In the genomic region with DNA sequence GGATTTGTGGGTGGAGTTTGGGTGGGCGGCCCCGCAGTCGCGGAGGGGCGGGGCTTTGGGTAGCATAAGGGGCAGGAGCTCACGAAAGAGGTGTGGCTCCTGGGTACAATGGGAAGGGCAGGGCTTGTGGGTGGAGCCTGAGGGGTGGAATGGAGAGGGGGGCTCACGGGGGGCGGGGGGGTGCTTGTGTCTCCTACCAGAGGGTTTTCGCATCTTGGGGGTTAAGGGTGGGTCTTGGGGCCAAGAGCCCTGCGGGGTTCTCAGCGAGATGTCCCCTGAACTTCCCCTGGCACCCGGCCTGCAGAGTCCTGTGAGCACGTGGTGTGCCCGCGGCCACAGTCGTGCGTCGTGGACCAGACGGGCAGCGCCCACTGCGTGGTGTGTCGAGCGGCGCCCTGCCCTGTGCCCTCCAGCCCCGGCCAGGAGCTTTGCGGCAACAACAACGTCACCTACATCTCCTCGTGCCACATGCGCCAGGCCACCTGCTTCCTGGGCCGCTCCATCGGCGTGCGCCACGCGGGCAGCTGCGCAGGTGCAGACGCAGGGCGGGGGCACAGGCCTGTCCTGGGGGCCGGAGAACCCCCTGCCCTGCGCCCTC, we compare ENCODE assay signal across 2 cellular contexts.
TF ChIP-seq lines count a peak whose summit lies in the region.

No MANE protein-coding gene starts in this region.

TF ChIP-seq in HEK293T, 16 proteins besides CTCF, POLR2A, EP300 and RAD21:
- TF ChIP-seq FOXK2 (IDR thresholded peaks at IDR 0.05) (no peak), BHLHE40 (IDR thresholded peaks at IDR 0.05; ENCODE audit: borderline replicate concordance) (no peak), HDGF (IDR thresholded peaks at IDR 0.05; ENCODE audit: borderline replicate concordance) (no peak), SUZ12 (IDR thresholded peaks at IDR 0.05) (no peak), FOXM1 (IDR thresholded peaks at IDR 0.05; ENCODE audit: borderline replicate concordance) (no peak), FOXA1 (IDR thresholded peaks at IDR 0.05) (no peak), NFRKB (IDR thresholded peaks at IDR 0.05) (no peak), CTBP1 (IDR thresholded peaks at IDR 0.05; ENCODE audit: borderline replicate concordance) (no peak), L3MBTL2 (conservative IDR thresholded peaks at IDR 0.05) (no peak), ELF4 (IDR thresholded peaks at IDR 0.05) (no peak), LEF1 (IDR thresholded peaks at IDR 0.05; ENCODE audit: borderline replicate concordance) (no peak), ZNF384 (IDR thresholded peaks at IDR 0.05) (no peak), ARNT (IDR thresholded peaks at IDR 0.05) (no peak), SP1 (IDR thresholded peaks at IDR 0.05) (no peak), TARDBP (IDR thresholded peaks at IDR 0.05) (no peak)
- TF ChIP-seq, protein P1, sequence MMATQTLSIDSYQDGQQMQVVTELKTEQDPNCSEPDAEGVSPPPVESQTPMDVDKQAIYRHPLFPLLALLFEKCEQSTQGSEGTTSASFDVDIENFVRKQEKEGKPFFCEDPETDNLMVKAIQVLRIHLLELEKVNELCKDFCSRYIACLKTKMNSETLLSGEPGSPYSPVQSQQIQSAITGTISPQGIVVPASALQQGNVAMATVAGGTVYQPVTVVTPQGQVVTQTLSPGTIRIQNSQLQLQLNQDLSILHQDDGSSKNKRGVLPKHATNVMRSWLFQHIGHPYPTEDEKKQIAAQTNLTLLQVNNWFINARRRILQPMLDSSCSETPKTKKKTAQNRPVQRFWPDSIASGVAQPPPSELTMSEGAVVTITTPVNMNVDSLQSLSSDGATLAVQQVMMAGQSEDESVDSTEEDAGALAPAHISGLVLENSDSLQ (IDR thresholded peaks at IDR 0.05): no peak

TF ChIP-seq in HepG2, 621 proteins besides CTCF, POLR2A, EP300 and RAD21 (continues in another document):
- TF ChIP-seq PHF5A (CRISPR knock-in tag; IDR thresholded peaks at IDR 0.05; ENCODE audit: low read depth, unreplicated experiment): no peak
- TF ChIP-seq ZFP90 (CRISPR knock-in tag; IDR thresholded peaks at IDR 0.05; ENCODE audit: borderline replicate concordance): no peak
- no peak for TF ChIP-seq ZNF124 (CRISPR knock-in tag; IDR thresholded peaks at IDR 0.05)
- no peak for TF ChIP-seq SETDB1 (CRISPR knock-in tag; IDR thresholded peaks at IDR 0.05; ENCODE audit: borderline replicate concordance)
- peak; percentile 46; the same call in 1 of the 2 replicates for TF ChIP-seq RXRA (CRISPR knock-in tag; IDR thresholded peaks at IDR 0.05)
- TF ChIP-seq HIVEP1 (CRISPR knock-in tag; IDR thresholded peaks at IDR 0.05): peak; percentile 49; the same call in 1 of the 2 replicates
- peak; percentile 33; the same call in 1 of the 2 replicates for TF ChIP-seq DR1 (CRISPR knock-in tag; IDR thresholded peaks at IDR 0.05)
- no peak for TF ChIP-seq TAF1 (CRISPR knock-in tag; IDR thresholded peaks at IDR 0.05)
- no peak for TF ChIP-seq ZC3H13 (CRISPR knock-in tag; IDR thresholded peaks at IDR 0.05)
- TF ChIP-seq, protein P2, sequence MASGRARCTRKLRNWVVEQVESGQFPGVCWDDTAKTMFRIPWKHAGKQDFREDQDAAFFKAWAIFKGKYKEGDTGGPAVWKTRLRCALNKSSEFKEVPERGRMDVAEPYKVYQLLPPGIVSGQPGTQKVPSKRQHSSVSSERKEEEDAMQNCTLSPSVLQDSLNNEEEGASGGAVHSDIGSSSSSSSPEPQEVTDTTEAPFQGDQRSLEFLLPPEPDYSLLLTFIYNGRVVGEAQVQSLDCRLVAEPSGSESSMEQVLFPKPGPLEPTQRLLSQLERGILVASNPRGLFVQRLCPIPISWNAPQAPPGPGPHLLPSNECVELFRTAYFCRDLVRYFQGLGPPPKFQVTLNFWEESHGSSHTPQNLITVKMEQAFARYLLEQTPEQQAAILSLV (CRISPR knock-in tag; IDR thresholded peaks at IDR 0.05; ENCODE audit: borderline replicate concordance): no peak
- no peak for TF ChIP-seq SMARCE1 (IDR thresholded peaks at IDR 0.05; ENCODE audit: borderline replicate concordance)
- TF ChIP-seq MIER2 (CRISPR knock-in tag; IDR thresholded peaks at IDR 0.05): no peak
- TF ChIP-seq DMAP1 (CRISPR knock-in tag; IDR thresholded peaks at IDR 0.05): no peak
- TF ChIP-seq, protein P3, sequence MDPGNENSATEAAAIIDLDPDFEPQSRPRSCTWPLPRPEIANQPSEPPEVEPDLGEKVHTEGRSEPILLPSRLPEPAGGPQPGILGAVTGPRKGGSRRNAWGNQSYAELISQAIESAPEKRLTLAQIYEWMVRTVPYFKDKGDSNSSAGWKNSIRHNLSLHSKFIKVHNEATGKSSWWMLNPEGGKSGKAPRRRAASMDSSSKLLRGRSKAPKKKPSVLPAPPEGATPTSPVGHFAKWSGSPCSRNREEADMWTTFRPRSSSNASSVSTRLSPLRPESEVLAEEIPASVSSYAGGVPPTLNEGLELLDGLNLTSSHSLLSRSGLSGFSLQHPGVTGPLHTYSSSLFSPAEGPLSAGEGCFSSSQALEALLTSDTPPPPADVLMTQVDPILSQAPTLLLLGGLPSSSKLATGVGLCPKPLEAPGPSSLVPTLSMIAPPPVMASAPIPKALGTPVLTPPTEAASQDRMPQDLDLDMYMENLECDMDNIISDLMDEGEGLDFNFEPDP (CRISPR knock-in tag; conservative IDR thresholded peaks at IDR 0.05): no peak
- TF ChIP-seq TEF (CRISPR knock-in tag; IDR thresholded peaks at IDR 0.05): no peak
- no peak for TF ChIP-seq ZNF382 (CRISPR knock-in tag; IDR thresholded peaks at IDR 0.05; ENCODE audit: borderline replicate concordance)
- TF ChIP-seq SNAPC2 (CRISPR knock-in tag; IDR thresholded peaks at IDR 0.05): no peak
- TF ChIP-seq ZNF33B (CRISPR knock-in tag; IDR thresholded peaks at IDR 0.05): no peak
- TF ChIP-seq ZNF615 (CRISPR knock-in tag; IDR thresholded peaks at IDR 0.05; ENCODE audit: borderline replicate concordance): no peak
- no peak for TF ChIP-seq NKX3-1 (CRISPR knock-in tag; IDR thresholded peaks at IDR 0.05)
- 0 out of 2 replicates have a peak, but pooled peaks have one; percentile 20 for TF ChIP-seq HNRNPL (IDR thresholded peaks at IDR 0.05; ENCODE audit: low read depth, low read length)
- no peak for TF ChIP-seq ZNF572 (CRISPR knock-in tag; IDR thresholded peaks at IDR 0.05)
- no peak for TF ChIP-seq ZNF446 (CRISPR knock-in tag; IDR thresholded peaks at IDR 0.05)
- no peak for TF ChIP-seq ZNF790 (CRISPR knock-in tag; IDR thresholded peaks at IDR 0.05; ENCODE audit: borderline replicate concordance)
- no peak for TF ChIP-seq ZNF30 (CRISPR knock-in tag; IDR thresholded peaks at IDR 0.05)
- TF ChIP-seq ZFP82 (CRISPR knock-in tag; IDR thresholded peaks at IDR 0.05; ENCODE audit: borderline replicate concordance): no peak
- TF ChIP-seq ZNF24 (IDR thresholded peaks at IDR 0.05): no peak
- no peak; the same call in 1 of the 2 replicates for TF ChIP-seq ZNF687 (CRISPR knock-in tag; IDR thresholded peaks at IDR 0.05)
- TF ChIP-seq SIX1 (CRISPR knock-in tag; IDR thresholded peaks at IDR 0.05; ENCODE audit: borderline replicate concordance): no peak
- TF ChIP-seq POLR2G (IDR thresholded peaks at IDR 0.05; ENCODE audit: low read depth, low read length): 0 out of 2 replicates have a peak, but pooled peaks have one; percentile 3
- TF ChIP-seq SP5 (CRISPR knock-in tag; IDR thresholded peaks at IDR 0.05; ENCODE audit: borderline replicate concordance, low read depth): no peak
- no peak for TF ChIP-seq ZNF773 (CRISPR knock-in tag; IDR thresholded peaks at IDR 0.05; ENCODE audit: borderline replicate concordance)
- TF ChIP-seq, protein P4, sequence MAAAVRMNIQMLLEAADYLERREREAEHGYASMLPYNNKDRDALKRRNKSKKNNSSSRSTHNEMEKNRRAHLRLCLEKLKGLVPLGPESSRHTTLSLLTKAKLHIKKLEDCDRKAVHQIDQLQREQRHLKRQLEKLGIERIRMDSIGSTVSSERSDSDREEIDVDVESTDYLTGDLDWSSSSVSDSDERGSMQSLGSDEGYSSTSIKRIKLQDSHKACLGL (CRISPR knock-in tag; IDR thresholded peaks at IDR 0.05): 0 out of 2 replicates have a peak, but pooled peaks have one; percentile 58
- TF ChIP-seq SAP130 (CRISPR knock-in tag; IDR thresholded peaks at IDR 0.05; ENCODE audit: low read depth): no peak
- TF ChIP-seq CENPT (CRISPR knock-in tag; IDR thresholded peaks at IDR 0.05; ENCODE audit: low read depth): no peak
- TF ChIP-seq ZNF143 (CRISPR knock-in tag; IDR thresholded peaks at IDR 0.05): 0 out of 2 replicates have a peak, but pooled peaks have one; percentile 10
- TF ChIP-seq ZNF367 (CRISPR knock-in tag; IDR thresholded peaks at IDR 0.05; ENCODE audit: borderline replicate concordance): no peak
- TF ChIP-seq MATR3 (CRISPR knock-in tag; IDR thresholded peaks at IDR 0.05): peak; percentile 97; the same call in 1 of the 2 replicates
- 0 out of 2 replicates have a peak, but pooled peaks have one; percentile 62 for TF ChIP-seq ZNF776 (CRISPR knock-in tag; IDR thresholded peaks at IDR 0.05)
- TF ChIP-seq ZFP91 (CRISPR knock-in tag; IDR thresholded peaks at IDR 0.05; ENCODE audit: borderline replicate concordance): peak; percentile 38; the same call in 1 of the 2 replicates
- 0 out of 2 replicates have a peak, but pooled peaks have one; percentile 31 for TF ChIP-seq RBFOX2 (IDR thresholded peaks at IDR 0.05; ENCODE audit: low read depth, low read length)
- no peak for TF ChIP-seq E2F2 (CRISPR knock-in tag; IDR thresholded peaks at IDR 0.05; ENCODE audit: borderline replicate concordance)
- 0 out of 2 replicates have a peak, but pooled peaks have one; percentile 9 for TF ChIP-seq GABPB1 (CRISPR knock-in tag; IDR thresholded peaks at IDR 0.05)
- no peak for TF ChIP-seq GLI4 (CRISPR knock-in tag; IDR thresholded peaks at IDR 0.05; ENCODE audit: borderline replicate concordance)
- no peak for TF ChIP-seq ZNF329 (CRISPR knock-in tag; IDR thresholded peaks at IDR 0.05; ENCODE audit: low read depth)
- no peak for TF ChIP-seq FOXP1 (IDR thresholded peaks at IDR 0.05)
- no peak for TF ChIP-seq FOXP1 (CRISPR knock-in tag; IDR thresholded peaks at IDR 0.05)
